Comparison of ENCODE assay signal across 32 cellular contexts in genomic region chr11:76462317-76462716, GRCh38.
"Had no signal": no experiment of that assay in that cellular context is flagged by ENCODE, and none has a peak within 500 bp of the region (broad histone marks: within the 10 kb centered on the region; RNA-seq: fewer than 3 reads in every experiment).

No MANE protein-coding gene starts in this region.

- H3K27ac ChIP-seq: KMS-11, Peyer's patch, SJSA1, VCaP had no signal

- H3K4me3 ChIP-seq: Peyer's patch, SJSA1 had no signal

- H3K36me3 ChIP-seq: SJSA1 had no signal

- H3K27me3 ChIP-seq: Peyer's patch, SJSA1 had no signal

- H3K9me3 ChIP-seq: Peyer's patch, SJSA1, SK-N-SH had no signal

- H3K9ac ChIP-seq: KMS-11, SK-N-SH had no signal

- H3K4me1 ChIP-seq: Peyer's patch, SJSA1 had no signal

- H3K4me2 ChIP-seq: KMS-11, SK-N-SH had no signal

- DNase-seq: activated CD4-positive, alpha-beta T cell treated with anti-CD3 and anti-CD28 coated beads for 1 hour; activated CD4-positive, alpha-beta T cell treated with anti-CD3 and anti-CD28 coated beads for 48 hours; activated CD4-positive, alpha-beta T cell treated with anti-CD3 and anti-CD28 coated beads, Interleukin-2, amount 50 U/mL, for 4 hours; activated CD4-positive, CD25-positive, alpha-beta regulatory T cell; activated CD8-positive, alpha-beta T cell treated with anti-CD3 and anti-CD28 coated beads, Interleukin-2, amount 10 ng/mL, durations not matched to agents 7 days and 5 days; activated gamma-delta T cell treated with Interleukin-2 at 50 U/mL for 16 hours; activated naive CD4-positive, alpha-beta T cell treated with anti-CD3 and anti-CD28 coated beads for 36 hours; activated T-cell treated with anti-CD3 and anti-CD28 coated beads, Interleukin-2, amount 50 U/mL, for 24 hours; anterior cingulate cortex; caudate nucleus; cerebellar nuclear complex; MM.1S; MV-4-11; NCI-H1092 treated with DMSO at 0.1 percent for 48 hours; NCI-H1417; NCI-H146; NCI-H187 treated with DMSO at 0.1 percent for 48 hours; NCI-H2081; NCI-H2171 treated with DMSO at 0.1 percent for 48 hours; NCI-H2227 treated with DMSO at 0.1 percent for 48 hours; NCI-H446; NCI-H510A treated with DMSO at 0.1 percent for 48 hours; NCI-H526 treated with DMSO at 0.1 percent for 48 hours; NCI-H774; PC-3; Peyer's patch; RPMI8226; SHP77 treated with DMSO at 0.1 percent for 48 hours; SK-N-SH had no signal
